Comparison of ENCODE assay signal across 3 cellular contexts in genomic region chr1:59028052-59028451, GRCh38.
TF ChIP-seq lines count a peak whose summit lies in the region.

No MANE protein-coding gene starts in this region.

TF ChIP-seq in SK-N-SH, 30 proteins besides CTCF, POLR2A, EP300 and RAD21:
- TF ChIP-seq MAX (IDR thresholded peaks at IDR 0.05; ENCODE audit: low read depth): no peak
- TF ChIP-seq FOXJ3 (CRISPR knock-in tag; IDR thresholded peaks at IDR 0.05): no peak
- no peak for TF ChIP-seq MXI1 (IDR thresholded peaks at IDR 0.05; ENCODE audit: low read depth, low read length)
- TF ChIP-seq NFIC (IDR thresholded peaks at IDR 0.05; ENCODE audit: borderline replicate concordance): no peak
- TF ChIP-seq REST (IDR thresholded peaks at IDR 0.05; ENCODE audit: low read depth, low read length): no peak
- no peak for TF ChIP-seq SIN3A (IDR thresholded peaks at IDR 0.05; ENCODE audit: borderline replicate concordance, low read depth, low read length)
- no peak for TF ChIP-seq TEAD4 (IDR thresholded peaks at IDR 0.05; ENCODE audit: borderline replicate concordance, insufficient read depth)
- TF ChIP-seq USF2 (IDR thresholded peaks at IDR 0.05; ENCODE audit: borderline replicate concordance, low read depth, low read length): no peak
- TF ChIP-seq RXRA (IDR thresholded peaks at IDR 0.05; ENCODE audit: borderline replicate concordance, low read depth): no peak
- no peak for TF ChIP-seq YY1 (IDR thresholded peaks at IDR 0.05; ENCODE audit: low read depth)
- TF ChIP-seq JUND (IDR thresholded peaks at IDR 0.05): no peak
- no peak for TF ChIP-seq TAF1 (IDR thresholded peaks at IDR 0.05; ENCODE audit: borderline replicate concordance, low read depth, low read length)
- no peak for TF ChIP-seq RCOR1 (IDR thresholded peaks at IDR 0.05; ENCODE audit: low read length)

TF ChIP-seq in SK-N-SH treated with all-trans-retinoic acid at 6 μM for 48 hours, 23 proteins besides CTCF, POLR2A, EP300 and RAD21 (continued from another document):
- TF ChIP-seq CREB5 (CRISPR knock-in tag; IDR thresholded peaks at IDR 0.05; ENCODE audit: low read depth) (no peak), ESRRG (CRISPR knock-in tag; IDR thresholded peaks at IDR 0.05) (no peak), ARNTL (CRISPR knock-in tag; IDR thresholded peaks at IDR 0.05; ENCODE audit: borderline replicate concordance, low read depth) (no peak), ISL1 (CRISPR knock-in tag; IDR thresholded peaks at IDR 0.05) (no peak), ZFP30 (CRISPR knock-in tag; IDR thresholded peaks at IDR 0.05) (no peak), ZNF8 (CRISPR knock-in tag; IDR thresholded peaks at IDR 0.05) (no peak), GLIS3 (CRISPR knock-in tag; IDR thresholded peaks at IDR 0.05) (no peak)

TF ChIP-seq in GM23338, 12 proteins besides CTCF, POLR2A, EP300 and RAD21:
- TF ChIP-seq ETS1 (IDR thresholded peaks at IDR 0.05) (no peak), REST (IDR thresholded peaks at IDR 0.05; ENCODE audit: unreplicated experiment) (no peak), ZNF462 (CRISPR knock-in tag; IDR thresholded peaks at IDR 0.05) (no peak), POLR2AphosphoS5 (IDR thresholded peaks at IDR 0.05; ENCODE audit: low read depth) (no peak), EZH2 (IDR thresholded peaks at IDR 0.05; ENCODE audit: low read depth, unreplicated experiment) (no peak), STAT1 (IDR thresholded peaks at IDR 0.05; ENCODE audit: unreplicated experiment) (no peak), ZNF114 (CRISPR knock-in tag; IDR thresholded peaks at IDR 0.05) (no peak), ZNF331 (CRISPR knock-in tag; IDR thresholded peaks at IDR 0.05; ENCODE audit: low read depth) (no peak), JUNB (IDR thresholded peaks at IDR 0.05; ENCODE audit: unreplicated experiment) (no peak), NANOG (IDR thresholded peaks at IDR 0.05; ENCODE audit: borderline replicate concordance) (no peak), CREB1 (CRISPR knock-in tag; IDR thresholded peaks at IDR 0.05; ENCODE audit: low read depth) (no peak), EZH2phosphoT487 (IDR thresholded peaks at IDR 0.05; ENCODE audit: unreplicated experiment) (no peak)
